ENCODE assay signal across 11 cellular contexts in genomic region chr9:2229109-2229733, GRCh38.
DNase-seq lines count a peak whose midpoint lies in the region; ATAC-seq lines count a peak whose summit lies in the region.
"Had no signal": no experiment of that assay in that cellular context is flagged by ENCODE, and none has a peak within 500 bp of the region (broad histone marks: within the 10 kb centered on the region; RNA-seq: fewer than 3 reads in every experiment).

No MANE protein-coding gene starts in this region.

- DNase-seq in activated naive CD8-positive, alpha-beta T cell treated with anti-CD3 and anti-CD28 coated beads, Interleukin-2, amount 10 ng/mL, durations not matched to agents 7 days and 5 days, result no peak
- no peak for DNase-seq in activated naive CD8-positive, alpha-beta T cell treated with anti-CD3 and anti-CD28 coated beads for 36 hours
- DNase-seq in astrocyte of the hippocampus (ENCODE audit: low read depth, low spot score) (peak; percentile 39), substantia nigra (lab: John Stamatoyannopoulos, UW) (peak in 1 of 49 donors; percentile 4), COLO829 (ENCODE audit: low spot score) (no peak), HUDEP-2 (lab: John Stamatoyannopoulos, UW; ENCODE audit: unreplicated experiment in 76 of 76) (no peak)
- DNase-seq in activated CD4-positive, alpha-beta memory T cell treated with anti-CD3 and anti-CD28 coated beads for 36 hours, result no peak
- DNase-seq: MG63, thyroid gland had no signal

- CTCF ChIA-PET in activated CD4-positive, alpha-beta memory T cell treated with anti-CD3 and anti-CD28 coated beads for 36 hours (lab: Charles Lee), result interaction anchor here (0.9 kb wide), 1 partner anchor 12 kb away, joined by 3 read pairs; no protein-coding TSS in a partner anchor

- H3K27ac ChIP-seq in substantia nigra (ENCODE audit: low read depth, low read length, poor library complexity, severe bottlenecking), result peak overlapping the region; percentile 7
- H3K27ac ChIP-seq: A549, thyroid gland had no signal

- H3K9me3 Mint-ChIP-seq in activated naive CD8-positive, alpha-beta T cell treated with anti-CD3 and anti-CD28 coated beads, Interleukin-2, amount 10 ng/mL, durations not matched to agents 7 days and 5 days, result no peaks in the 10 kb centered on the region
- H3K9me3 Mint-ChIP-seq in activated naive CD8-positive, alpha-beta T cell treated with anti-CD3 and anti-CD28 coated beads for 36 hours, result no peaks in the 10 kb centered on the region
- H3K9me3 Mint-ChIP-seq in activated CD4-positive, alpha-beta memory T cell treated with anti-CD3 and anti-CD28 coated beads for 36 hours, result peaks cover 5% of the 10 kb centered on the region

- H3K4me1 Mint-ChIP-seq in activated naive CD8-positive, alpha-beta T cell treated with anti-CD3 and anti-CD28 coated beads, Interleukin-2, amount 10 ng/mL, durations not matched to agents 7 days and 5 days, result peaks cover 11% of the 10 kb centered on the region
- H3K4me1 Mint-ChIP-seq in activated naive CD8-positive, alpha-beta T cell treated with anti-CD3 and anti-CD28 coated beads for 36 hours, result peaks cover 2% of the 10 kb centered on the region
- no peaks in the 10 kb centered on the region for H3K4me1 Mint-ChIP-seq in activated CD4-positive, alpha-beta memory T cell treated with anti-CD3 and anti-CD28 coated beads for 36 hours (ENCODE audit: low read depth)

- H3K27ac Mint-ChIP-seq in activated naive CD8-positive, alpha-beta T cell treated with anti-CD3 and anti-CD28 coated beads, Interleukin-2, amount 10 ng/mL, durations not matched to agents 7 days and 5 days, result peak overlapping the region; percentile 25
- no peak overlapping the region for H3K27ac Mint-ChIP-seq in activated naive CD8-positive, alpha-beta T cell treated with anti-CD3 and anti-CD28 coated beads for 36 hours
- no peak overlapping the region for H3K27ac Mint-ChIP-seq in activated CD4-positive, alpha-beta memory T cell treated with anti-CD3 and anti-CD28 coated beads for 36 hours

- H3K36me3 Mint-ChIP-seq in activated naive CD8-positive, alpha-beta T cell treated with anti-CD3 and anti-CD28 coated beads, Interleukin-2, amount 10 ng/mL, durations not matched to agents 7 days and 5 days, result no peaks in the 10 kb centered on the region
- no peaks in the 10 kb centered on the region for H3K36me3 Mint-ChIP-seq in activated naive CD8-positive, alpha-beta T cell treated with anti-CD3 and anti-CD28 coated beads for 36 hours
- peaks cover 3% of the 10 kb centered on the region for H3K36me3 Mint-ChIP-seq in activated CD4-positive, alpha-beta memory T cell treated with anti-CD3 and anti-CD28 coated beads for 36 hours

- H3K27me3 Mint-ChIP-seq in activated naive CD8-positive, alpha-beta T cell treated with anti-CD3 and anti-CD28 coated beads, Interleukin-2, amount 10 ng/mL, durations not matched to agents 7 days and 5 days, result peaks cover 2% of the 10 kb centered on the region
- no peaks in the 10 kb centered on the region for H3K27me3 Mint-ChIP-seq in activated naive CD8-positive, alpha-beta T cell treated with anti-CD3 and anti-CD28 coated beads for 36 hours
- peaks cover 1% of the 10 kb centered on the region for H3K27me3 Mint-ChIP-seq in activated CD4-positive, alpha-beta memory T cell treated with anti-CD3 and anti-CD28 coated beads for 36 hours

- POLR2A ChIA-PET in activated naive CD8-positive, alpha-beta T cell treated with anti-CD3 and anti-CD28 coated beads, Interleukin-2, amount 10 ng/mL, durations not matched to agents 7 days and 5 days (lab: Charles Lee), result no interaction called here
- POLR2A ChIA-PET in activated CD4-positive, alpha-beta memory T cell treated with anti-CD3 and anti-CD28 coated beads for 36 hours (lab: Charles Lee), result no interaction called here

- intact Hi-C loops in activated CD4-positive, alpha-beta memory T cell treated with anti-CD3 and anti-CD28 coated beads for 36 hours (cut with micrococcal nuclease), result no loop called here

- ATAC-seq in activated naive CD8-positive, alpha-beta T cell treated with anti-CD3 and anti-CD28 coated beads, Interleukin-2, amount 10 ng/mL, durations not matched to agents 7 days and 5 days (ENCODE audit: low read depth), result no peak
- ATAC-seq in HG03342 (IDR thresholded peaks at IDR 0.05; ENCODE audit: unreplicated experiment), result peak; percentile 81
- ATAC-seq: A549 had no signal

- peak overlapping the region; percentile 8 for H3K4me3 Mint-ChIP-seq in activated naive CD8-positive, alpha-beta T cell treated with anti-CD3 and anti-CD28 coated beads, Interleukin-2, amount 10 ng/mL, durations not matched to agents 7 days and 5 days
- H3K4me3 Mint-ChIP-seq in activated naive CD8-positive, alpha-beta T cell treated with anti-CD3 and anti-CD28 coated beads for 36 hours, result no peak overlapping the region
- H3K4me3 Mint-ChIP-seq in activated CD4-positive, alpha-beta memory T cell treated with anti-CD3 and anti-CD28 coated beads for 36 hours, result no peak overlapping the region
